In the genomic region with DNA sequence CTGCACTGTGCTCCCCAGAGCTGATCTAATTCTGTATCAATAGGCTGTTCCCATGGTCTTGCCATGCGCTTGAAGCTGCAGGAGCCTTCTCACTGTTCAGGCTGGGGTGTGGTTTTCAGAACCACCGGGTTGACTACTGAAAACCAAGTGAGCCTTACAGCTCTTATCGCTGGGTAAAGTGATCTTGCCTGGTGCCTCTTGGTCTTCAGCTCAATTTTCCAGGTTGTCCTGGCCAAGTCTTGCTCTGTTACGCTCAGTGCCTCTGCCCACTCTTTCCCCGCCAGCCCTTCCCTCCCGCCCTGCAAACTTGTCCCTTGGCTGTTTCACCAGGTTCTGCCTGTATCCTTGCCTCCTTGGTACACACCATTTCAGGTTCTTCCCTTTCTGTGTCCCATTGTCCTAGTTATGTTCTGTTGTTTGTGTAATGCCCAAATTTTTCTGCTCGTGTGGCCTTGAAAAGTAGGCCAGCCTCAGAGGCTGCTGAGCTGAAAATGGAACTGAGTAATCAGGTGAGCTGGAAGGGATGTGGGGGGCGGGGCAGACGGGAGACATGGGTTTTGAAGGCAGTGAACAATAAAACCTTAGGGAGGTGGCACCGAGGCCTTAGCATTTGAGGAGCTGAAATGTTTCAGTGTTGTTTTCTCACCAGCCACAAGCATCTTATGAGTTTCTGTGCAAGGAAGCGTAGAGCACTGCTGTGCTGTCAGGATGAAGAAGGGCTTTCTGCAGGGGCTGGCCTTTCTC, we compare ENCODE assay signal across 19 cellular contexts. TPM values are rescaled to one million over a fixed set of nuclear protein-coding genes. Genes with fewer than 3 reads are reported as not detected.
DNase-seq lines count a peak whose midpoint lies in the region; ATAC-seq, FAIRE-seq and TF ChIP-seq lines count a peak whose summit lies in the region.
"Had no signal": no experiment of that assay in that cellular context is flagged by ENCODE, and none has a peak within 500 bp of the region (broad histone marks: within the 10 kb centered on the region; RNA-seq: fewer than 3 reads in every experiment).

No MANE protein-coding gene starts in this region.

- peaks cover 14% of the 10 kb centered on the region for H3K4me1 Mint-ChIP-seq in MCF 10A (ENCODE audit: insufficient read depth, unreplicated experiment)

- H3K79me2 ChIP-seq in GM12878 (ENCODE audit: control insufficient read depth, insufficient read depth, low read length): peaks cover 8% of the 10 kb centered on the region

- 21% methylated on average over 11 of the region's 11 CpGs for WGBS in GM12878 (ENCODE audit: insufficient coverage, insufficient replicate concordance, low lambda C conversion rate, missing lambda C conversion rate)

- RAD21 ChIA-PET in GM12878 (lab: Charles Lee; ENCODE audit: unreplicated experiment): interaction anchor here (1.2 to 2.7 kb wide), 5 partner anchors 11 to 61 kb away, joined by 4 to 32 read pairs (median 12); a partner anchor contains a TSS

- no peak overlapping the region for H3K4me3 Mint-ChIP-seq in MCF 10A (ENCODE audit: unreplicated experiment)

- H3K4me2 ChIP-seq in GM12878 (ENCODE audit: control insufficient read depth, insufficient read depth): peak overlapping the region; percentile 72

- no peaks in the 10 kb centered on the region for H3K27me3 Mint-ChIP-seq in MCF 10A (ENCODE audit: insufficient read depth, unreplicated experiment)
- H3K27me3 Mint-ChIP-seq: naive B cell had no signal

- POLR2A ChIA-PET in GM12878 (lab: Charles Lee): interaction anchor here (1.2 kb wide), 1 partner anchor 15 kb away, joined by 4 read pairs; no protein-coding TSS in a partner anchor
- POLR2A ChIA-PET in MCF 10A (lab: Yijun Ruan, JAX): interaction anchor here (7.8 kb wide), 1 partner anchor 11 kb away, joined by 70 read pairs; a partner anchor contains a TSS

- H3K9me3 ChIP-seq in GM12878 (replicated peaks; ENCODE audit: control insufficient read depth, insufficient read depth, low read length) (no peaks in the 10 kb centered on the region), gastrocnemius medialis (no peaks in the 10 kb centered on the region), lower lobe of right lung (no peaks in the 10 kb centered on the region)
- H3K9me3 ChIP-seq: tibial artery had no signal

- CTCF ChIA-PET in GM12878 (lab: Yijun Ruan, JAX): interaction anchor here (0.8 to 4.6 kb wide), 6 partner anchors 10 to 349 kb away, joined by 3 to 22 read pairs (median 7); a partner anchor contains a TSS
- CTCF ChIA-PET in MCF 10A (lab: Yijun Ruan, JAX): interaction anchor here (0.8 to 6.6 kb wide), 3 partner anchors 12 to 259 kb away, joined by 3 to 48 read pairs (median 5); a partner anchor contains a TSS

- H3K27ac ChIP-seq in GM12878 (ENCODE audit: control insufficient read depth, insufficient read depth) (peak overlapping the region; percentile 80), gastrocnemius medialis (peak overlapping the region; percentile 62 to 95 (median 86)), lower lobe of right lung (no peak overlapping the region)
- H3K27ac ChIP-seq: foreskin keratinocyte, HL-60, tibial artery had no signal

- intact Hi-C loops in GM12878 (cut with micrococcal nuclease; ENCODE audit: unreplicated experiment) (loop anchor here (1.0 to 10.0 kb wide), 2 partner anchors 17 to 56 kb away; no protein-coding TSS in a partner anchor), gastrocnemius medialis (cut with DNase I; ENCODE audit: low total_unique reads) (no loop called here), MCF 10A (cut with micrococcal nuclease) (no loop called here), lower lobe of right lung (cut with DNase I) (no loop called here)

- H2AFZ ChIP-seq in GM12878 (ENCODE audit: control insufficient read depth, low read depth, low read length): no peak overlapping the region

- peak; percentile 40 for TF ChIP-seq POLR2A in GM12878 (IDR thresholded peaks at IDR 0.05; ENCODE audit: low read depth, low read length)
- peak in 1 of 2 donors; percentile 13 for TF ChIP-seq POLR2A in gastrocnemius medialis (IDR thresholded peaks at IDR 0.05)

- no peak for TF ChIP-seq EP300 in GM12878 (IDR thresholded peaks at IDR 0.05; ENCODE audit: borderline replicate concordance in 1 of 2, control insufficient read depth in 1 of 2, low read depth in 2 of 2, low read length in 2 of 2)

- H3K9me3 Mint-ChIP-seq in MCF 10A (ENCODE audit: unreplicated experiment): no peaks in the 10 kb centered on the region
- H3K9me3 Mint-ChIP-seq: naive B cell had no signal

- no peak overlapping the region for H3K27ac Mint-ChIP-seq in MCF 10A (ENCODE audit: low read depth, unreplicated experiment)
- H3K27ac Mint-ChIP-seq: naive B cell had no signal

- peaks cover 57% of the 10 kb centered on the region for H3K36me3 Mint-ChIP-seq in MCF 10A (ENCODE audit: insufficient read depth, unreplicated experiment)

- no peak for TF ChIP-seq RAD21 in GM12878 (IDR thresholded peaks at IDR 0.05; ENCODE audit: insufficient read depth, low read depth, low read length)

- no peak for TF ChIP-seq CTCF in GM12878 (IDR thresholded peaks at IDR 0.05 in 2 of 3, conservative IDR thresholded peaks at IDR 0.05 in 1 of 3; ENCODE audit: control insufficient read depth in 2 of 3, extremely low read depth in 1 of 3, insufficient read depth in 1 of 3, low read depth in 3 of 3, low read length in 3 of 3)
- TF ChIP-seq CTCF in gastrocnemius medialis (IDR thresholded peaks at IDR 0.05 in 4 of 5, conservative IDR thresholded peaks at IDR 0.05 in 1 of 5): no peak
- no peak for TF ChIP-seq CTCF in MCF 10A (IDR thresholded peaks at IDR 0.05; ENCODE audit: unreplicated experiment)
- TF ChIP-seq CTCF in lower lobe of right lung (IDR thresholded peaks at IDR 0.05): no peak

- H4K20me1 ChIP-seq in GM12878 (ENCODE audit: control insufficient read depth, insufficient read depth): no peaks in the 10 kb centered on the region

- BruUV-seq in GM12878 (replicated peaks; lab: Mats Ljungman, UMichigan) (TSS peak; percentile 8), MCF 10A (replicated peaks; lab: Mats Ljungman, UMichigan) (no TSS peak)

- SMC1A ChIA-PET in GM12878 (lab: Charles Lee; ENCODE audit: uncharacterized antibody, unreplicated experiment): interaction anchor here (0.6 to 6.8 kb wide), 8 partner anchors 11 to 1817 kb away, joined by 3 to 69 read pairs (median 4); a partner anchor contains a TSS

- peak; percentile 41 to 56 for DNase-seq in activated T-cell treated with anti-CD3 and anti-CD28 coated beads, Interleukin-2, amount 50 U/mL, for 48 hours
- DNase-seq in activated T-cell treated with anti-CD3 and anti-CD28 coated beads, Interleukin-2, amount 50 U/mL, for 1 hour: no peak
- DNase-seq in GM12878 (ENCODE audit: low read depth, low spot score): peak; percentile 76
- peak; percentile 76 to 83 for DNase-seq in gastrocnemius medialis
- DNase-seq in islet precursor cell: no peak
- no peak for DNase-seq in MCF 10A (ENCODE audit: unreplicated experiment)
- no peak for DNase-seq in lower lobe of right lung
- DNase-seq: activated CD8-positive, alpha-beta memory T cell treated with anti-CD3 and anti-CD28 coated beads, Interleukin-2, amount 50 U/mL, for 48 hours; Calu3; foreskin keratinocyte; naive B cell; NCI-H2081 treated with DMSO at 0.1 percent for 48 hours; tibial artery had no signal

- ATAC-seq in HG02610 (IDR thresholded peaks at IDR 0.05; ENCODE audit: unreplicated experiment) (peak; percentile 38), GM12878 (peak; percentile 78), gastrocnemius medialis (peak; percentile 76 to 79), lower lobe of right lung (no peak)
- ATAC-seq: foreskin keratinocyte, Right ventricle myocardium inferior, sciatic nerve had no signal

- peaks cover 19 to 33% of the 10 kb centered on the region in 2 experiments; a peak in 3 of 4 replicates for H3K36me3 ChIP-seq in GM12878 (ENCODE audit: control insufficient read depth in 2 of 2, insufficient read depth in 2 of 2, low read length in 1 of 2)
- peaks cover 0 to 31% of the 10 kb centered on the region in 2 donors for H3K36me3 ChIP-seq in gastrocnemius medialis
- peaks cover 71% of the 10 kb centered on the region for H3K36me3 ChIP-seq in lower lobe of right lung

- H3K4me3 ChIP-seq in GM12878 (peak overlapping the region; percentile 29; the same call in 1 of the 2 replicates), gastrocnemius medialis (no peak overlapping the region), lower lobe of right lung (no peak overlapping the region)
- H3K4me3 ChIP-seq: tibial artery had no signal

- H3K27me3 ChIP-seq in GM12878 (replicated peaks in 1 of 2; ENCODE audit: control insufficient read depth in 2 of 2, insufficient read depth in 2 of 2, low read length in 1 of 2) (no peaks in the 10 kb centered on the region), gastrocnemius medialis (no peaks in the 10 kb centered on the region), lower lobe of right lung (ENCODE audit: low read depth) (no peaks in the 10 kb centered on the region)
- H3K27me3 ChIP-seq: foreskin keratinocyte, tibial artery had no signal

- in situ Hi-C loops in GM12878 (cut with MboI): no loop called here
- in situ Hi-C loops in gastrocnemius medialis (cut with MboI; ENCODE audit: low sequenced_read_pairs in 4 of 4): no loop called here

- peak overlapping the region; percentile 24 for H3K9ac ChIP-seq in GM12878 (ENCODE audit: control insufficient read depth, insufficient read depth, low read length)

- H3K4me1 ChIP-seq in GM12878 (ENCODE audit: control insufficient read depth, insufficient read depth, low read length) (peaks cover 42% of the 10 kb centered on the region), gastrocnemius medialis (peaks cover 24 to 35% of the 10 kb centered on the region in 2 donors), lower lobe of right lung (peaks cover 9% of the 10 kb centered on the region)
- H3K4me1 ChIP-seq: foreskin keratinocyte had no signal

- peak; percentile 38 for FAIRE-seq in GM12878 (lab: Jason Lieb, UNC)
- FAIRE-seq: islet of Langerhans, TTC549 had no signal

RNA-seq across cellular contexts. Expression of a gene that starts 11.2 kb away (rescaled TPM):
- 32.1 and 35.1 TPM in 2 replicates for total RNA-seq in GM12878 (2013; cell fraction: nucleolus; rRNA removed)
- total RNA-seq in GM12878 (2014; rRNA removed) (24.1 and 25.8 TPM in 2 replicates), GM12878 (2014; rRNA removed; fragmentation: Illumina TruSeq; extraction: Trizol) (16.6 and 19.7 TPM in 2 replicates), GM12878 (2021) (50.0 and 50.8 TPM in 2 replicates), gastrocnemius medialis (10 to 100 TPM; 16.4 to 24.7 (median 16.8) TPM), MCF 10A (2022) (41.0 and 47.1 TPM in 2 replicates), lower lobe of right lung (31.5 TPM)
- polyA plus RNA-seq in GM12878 (2011; ENCODE audit: low read depth): 10.9 TPM
- polyA plus RNA-seq in GM12878 (2011; rRNA removed) (21.5 and 29.1 TPM in 2 replicates), GM12878 (2014; fragmentation: Illumina TruSeq; extraction: Trizol) (15.3 and 25.2 TPM in 2 replicates), GM12878 (2014; fragmentation: Nextera tagmentation; extraction: Ambion mirVana) (1 to 10 TPM in 1 of 2 experiments, under 1 TPM in 1; 0.79 to 1.1 TPM), GM12878 (2014; rRNA removed) (35.5 and 39.9 TPM in 2 replicates), GM12878 (2016; fragmentation: Nextera tagmentation; extraction: Ambion mirVana) (1 to 10 TPM; 6.2 to 6.9 TPM)
- polyA plus RNA-seq in GM12878 (2011; cell fraction: cytosol; rRNA removed): 45.9 and 46.4 TPM in 2 replicates
- polyA plus RNA-seq in GM12878 (2011; cell fraction: nucleus; rRNA removed): 21.1 and 25.5 TPM in 2 replicates
- polyA plus RNA-seq in GM12878 (2012): 20.4 and 25.0 TPM in 2 replicates
- polyA minus RNA-seq in GM12878 (2011; rRNA and poly(A)+ RNA removed): 35.8 and 47.0 TPM in 2 replicates
- 16.1 and 18.3 TPM in 2 replicates for polyA minus RNA-seq in GM12878 (2011; cell fraction: cytosol; rRNA and poly(A)+ RNA removed)
- polyA minus RNA-seq in GM12878 (2011; cell fraction: nucleus; rRNA and poly(A)+ RNA removed): 8.1 and 13.5 TPM in 2 replicates

RNA-seq across cellular contexts. Expression of a gene that starts 21.6 kb away (rescaled TPM):
- 7.2 and 8.4 TPM in 2 replicates for total RNA-seq in GM12878 (2013; cell fraction: nucleolus; rRNA removed)
- total RNA-seq in GM12878 (2014; rRNA removed): 20.9 and 24.1 TPM in 2 replicates
- 11.9 and 14.7 TPM in 2 replicates for total RNA-seq in GM12878 (2014; rRNA removed; fragmentation: Illumina TruSeq; extraction: Trizol)
- 21.0 and 21.1 TPM in 2 replicates for total RNA-seq in GM12878 (2021)
- polyA plus RNA-seq in GM12878 (2011; ENCODE audit: low read depth): 7.9 TPM
- 4.1 and 7.0 TPM in 2 replicates for polyA plus RNA-seq in GM12878 (2011; rRNA removed)
- 11.6 and 12.3 TPM in 2 replicates for polyA plus RNA-seq in GM12878 (2011; cell fraction: cytosol; rRNA removed)
- polyA plus RNA-seq in GM12878 (2011; cell fraction: nucleus; rRNA removed): 6.2 and 6.5 TPM in 2 replicates
- 8.5 and 13.0 TPM in 2 replicates for polyA plus RNA-seq in GM12878 (2012)
- polyA plus RNA-seq in GM12878 (2014; fragmentation: Illumina TruSeq; extraction: Trizol): 13.1 and 23.7 TPM in 2 replicates
- 1 to 10 TPM; 2.2 to 5.5 TPM for polyA plus RNA-seq in GM12878 (2014; fragmentation: Nextera tagmentation; extraction: Ambion mirVana)
- 25.5 and 26.0 TPM in 2 replicates for polyA plus RNA-seq in GM12878 (2014; rRNA removed)
- polyA plus RNA-seq in GM12878 (2016; fragmentation: Nextera tagmentation; extraction: Ambion mirVana): 10 to 100 TPM; 27.3 to 30.3 TPM
- polyA minus RNA-seq in GM12878 (2011; rRNA and poly(A)+ RNA removed): 4.2 and 7.4 TPM in 2 replicates
- polyA minus RNA-seq in GM12878 (2011; cell fraction: cytosol; rRNA and poly(A)+ RNA removed): 1.4 and 1.6 TPM in 2 replicates
- polyA minus RNA-seq in GM12878 (2011; cell fraction: nucleus; rRNA and poly(A)+ RNA removed): 0.48 and 1.4 TPM in 2 replicates
- total RNA-seq in gastrocnemius medialis: 100 to 1,000 TPM in 1 of 4 donors, 10 to 100 TPM in 3; 57.8 to 114 (median 77.7) TPM
- 0.66 TPM in 1 of 2 replicates, not detected in the other for total RNA-seq in MCF 10A (2022)
- total RNA-seq in lower lobe of right lung: 1.3 TPM

Comparison
In these comparisons a context has a peak if more than half of its experiments do, and no peak if none do; other contexts are left out.
1. DNase-seq: peak in activated T-cell treated with anti-CD3 and anti-CD28 coated beads, Interleukin-2, amount 50 U/mL, for 48 hours (2 of 2), GM12878 (single experiment) and gastrocnemius medialis (2 of 2); none in activated T-cell treated with anti-CD3 and anti-CD28 coated beads, Interleukin-2, amount 50 U/mL, for 1 hour (single experiment), islet precursor cell (single experiment), MCF 10A (single experiment) and lower lobe of right lung (single experiment).
2. ATAC-seq: peak in HG02610 (single experiment), GM12878 (single experiment) and gastrocnemius medialis (2 of 2); none in lower lobe of right lung (0 of 2).